Comparison of ENCODE assay signal across 23 cellular contexts in genomic region chr1:228017356-228018124, GRCh38. TPM values are rescaled to one million over a fixed set of nuclear protein-coding genes. Genes with fewer than 3 reads are reported as not detected.
"Had no signal": no experiment of that assay in that cellular context is flagged by ENCODE, and none has a peak within 500 bp of the region (broad histone marks: within the 10 kb centered on the region; RNA-seq: fewer than 3 reads in every experiment).

No MANE protein-coding gene starts in this region.

- H3K27me3 ChIP-seq: uterus had no signal

- H3K4me3 ChIP-seq: cardiac muscle cell, SK-N-MC, tibial artery, uterus had no signal

- H3K9me3 Mint-ChIP-seq: activated naive CD8-positive, alpha-beta T cell treated with anti-CD3 and anti-CD28 coated beads for 36 hours; activated T-helper 1 cell treated with anti-CD3 and anti-CD28 coated beads, Interleukin-12 subunit alpha, Interleukin-12 subunit beta, Interleukin-2, Interleukin-4 antibody, amounts not matched to agents 30 ng/mL and 10 ng/mL and 1 ng/mL, durations not matched to agents 14 hours and 24 hours and 36 hours; memory B cell; naive thymus-derived CD4-positive, alpha-beta T cell had no signal

- H3K4me1 Mint-ChIP-seq: activated CD4-positive, alpha-beta T cell treated with anti-CD3 and anti-CD28 coated beads for 36 hours; activated naive CD8-positive, alpha-beta T cell treated with anti-CD3 and anti-CD28 coated beads for 36 hours; memory B cell; naive thymus-derived CD4-positive, alpha-beta T cell had no signal

- H3K36me3 Mint-ChIP-seq: activated naive CD8-positive, alpha-beta T cell treated with anti-CD3 and anti-CD28 coated beads for 36 hours; memory B cell; naive thymus-derived CD4-positive, alpha-beta T cell had no signal

- H3K4me3 Mint-ChIP-seq: activated CD4-positive, alpha-beta T cell treated with anti-CD3 and anti-CD28 coated beads for 36 hours; activated naive CD8-positive, alpha-beta T cell treated with anti-CD3 and anti-CD28 coated beads for 36 hours; activated T-helper 1 cell treated with anti-CD3 and anti-CD28 coated beads, Interleukin-12 subunit alpha, Interleukin-12 subunit beta, Interleukin-2, Interleukin-4 antibody, amounts not matched to agents 30 ng/mL and 10 ng/mL and 1 ng/mL, durations not matched to agents 14 hours and 24 hours and 36 hours; memory B cell; naive thymus-derived CD4-positive, alpha-beta T cell had no signal

- H3K27me3 Mint-ChIP-seq: activated CD4-positive, alpha-beta T cell treated with anti-CD3 and anti-CD28 coated beads for 36 hours; naive thymus-derived CD4-positive, alpha-beta T cell had no signal

- H3K4me1 ChIP-seq: tibial artery, uterus had no signal

- H3K27ac Mint-ChIP-seq: activated CD4-positive, alpha-beta T cell treated with anti-CD3 and anti-CD28 coated beads for 36 hours; activated naive CD8-positive, alpha-beta T cell treated with anti-CD3 and anti-CD28 coated beads for 36 hours; activated T-helper 1 cell treated with anti-CD3 and anti-CD28 coated beads, Interleukin-12 subunit alpha, Interleukin-12 subunit beta, Interleukin-2, Interleukin-4 antibody, amounts not matched to agents 30 ng/mL and 10 ng/mL and 1 ng/mL, durations not matched to agents 14 hours and 24 hours and 36 hours; memory B cell; naive thymus-derived CD4-positive, alpha-beta T cell had no signal

- DNase-seq: activated CD4-positive, alpha-beta T cell treated with anti-CD3 and anti-CD28 coated beads for 36 hours; activated CD4-positive, alpha-beta T cell treated with anti-CD3 and anti-CD28 coated beads, Interleukin-2, amount 50 U/mL, for 48 hours; activated naive CD4-positive, alpha-beta T cell; activated naive CD8-positive, alpha-beta T cell treated with anti-CD3 and anti-CD28 coated beads for 36 hours; amniotic stem cell; erythroblast; foreskin melanocyte; glutamatergic neuron; hypothalamus; stimulated activated naive CD8-positive, alpha-beta T cell treated with anti-CD3 and anti-CD28 coated beads, Interleukin-15, Interleukin-2, amounts not matched to agents 100 U/mL and 50 U/mL, for 24 hours; substantia nigra; WERI-Rb-1 had no signal

- H3K9me3 ChIP-seq: tibial artery, uterus had no signal

- H3K27ac ChIP-seq: cardiac muscle cell, SK-N-MC, tibial artery, uterus, WERI-Rb-1 had no signal

- H3K36me3 ChIP-seq: cardiac muscle cell, tibial artery, uterus, WERI-Rb-1 had no signal

- ATAC-seq: activated CD4-positive, alpha-beta T cell treated with anti-CD3 and anti-CD28 coated beads for 36 hours; left ventricle myocardium superior; naive thymus-derived CD4-positive, alpha-beta T cell; stimulated activated naive CD8-positive, alpha-beta T cell treated with anti-CD3 and anti-CD28 coated beads, Interleukin-15, Interleukin-2, amounts not matched to agents 100 U/mL and 50 U/mL, for 24 hours had no signal

RNA-seq across cellular contexts. Expression of gene WNT3A, which starts 10.7 kb away (rescaled TPM):
- total RNA-seq: activated CD4-positive, alpha-beta T cell treated with anti-CD3 and anti-CD28 coated beads for 36 hours; activated naive CD8-positive, alpha-beta T cell treated with anti-CD3 and anti-CD28 coated beads for 36 hours; activated T-helper 1 cell treated with anti-CD3 and anti-CD28 coated beads, Interleukin-12 subunit alpha, Interleukin-12 subunit beta, Interleukin-2, Interleukin-4 antibody, amounts not matched to agents 30 ng/mL and 10 ng/mL and 1 ng/mL, durations not matched to agents 14 hours and 24 hours and 36 hours; cardiac muscle cell; kidney epithelial cell; left ventricle myocardium superior; naive thymus-derived CD4-positive, alpha-beta T cell; renal cortical epithelial cell; T-helper 2 cell treated with Interferon-gamma antibody and Interleukin-4, amounts not matched to agents 100 ng/mL and 5 ng/mL, for 36 hours; uterus had no signal
- polyA plus RNA-seq: cardiac muscle cell; naive thymus-derived CD4-positive, alpha-beta T cell had no signal
